Comparison of ENCODE assay signal across 26 cellular contexts in genomic region chr1:45573231-45573804, GRCh38. TPM values are rescaled to one million over a fixed set of nuclear protein-coding genes. Genes with fewer than 3 reads are reported as not detected.
DNase-seq lines count a peak whose midpoint lies in the region; ATAC-seq and TF ChIP-seq lines count a peak whose summit lies in the region.
"Had no signal": no experiment of that assay in that cellular context is flagged by ENCODE, and none has a peak within 500 bp of the region (broad histone marks: within the 10 kb centered on the region; RNA-seq: fewer than 3 reads in every experiment).

No MANE protein-coding gene starts in this region.

- H3K27ac ChIP-seq in trophoblast cell (ENCODE audit: low read depth, low read length) = no peak overlapping the region
- H3K27ac ChIP-seq: BLaER1, gastrocnemius medialis, stomach, upper lobe of left lung had no signal

- no peaks in the 10 kb centered on the region for H3K79me1 ChIP-seq in trophoblast cell (ENCODE audit: low read length)

- H2BK120ac ChIP-seq in trophoblast cell (ENCODE audit: insufficient read depth, low read length, poor library complexity) = no peak overlapping the region

- H2BK12ac ChIP-seq in trophoblast cell (ENCODE audit: low read length) = no peak overlapping the region

- H4K8ac ChIP-seq in trophoblast cell (ENCODE audit: low read depth, low read length) = peak overlapping the region; percentile 12

- H2BK5ac ChIP-seq in trophoblast cell (ENCODE audit: low read depth, low read length, poor library complexity) = no peak overlapping the region

- H3K4me1 ChIP-seq in Loucy (ENCODE audit: insufficient read depth, low read length, poor library complexity, severe bottlenecking) = no peaks in the 10 kb centered on the region
- H3K4me1 ChIP-seq in trophoblast cell (ENCODE audit: control insufficient read depth in 1 of 2, insufficient read depth in 2 of 2, low read length in 2 of 2) = no peaks in the 10 kb centered on the region
- H3K4me1 ChIP-seq: gastrocnemius medialis had no signal

- no peak overlapping the region for H3K4ac ChIP-seq in trophoblast cell (ENCODE audit: low read depth, low read length)

- DNase-seq in activated effector memory CD4-positive, alpha-beta T cell treated with anti-CD3 and anti-CD28 coated beads, Interleukin-2, amount 50 U/mL, for 16 hours = peak; percentile 8
- no peak for DNase-seq in activated effector memory CD4-positive, alpha-beta T cell treated with Interleukin-2 at 50 U/mL for 16 hours
- DNase-seq in epithelial cell of esophagus (ENCODE audit: low read depth) (no peak), trophoblast cell (no peak), DMS114 treated with DMSO at 0.1 percent for 48 hours (lab: John Stamatoyannopoulos, UW; ENCODE audit: unreplicated experiment) (no peak), AG08396 (ENCODE audit: low spot score) (no peak)
- DNase-seq: 8988T; activated CD4-positive, alpha-beta T cell treated with anti-CD3 and anti-CD28 coated beads for 1 hour; activated naive CD4-positive, alpha-beta T cell treated with anti-CD3 and anti-CD28 coated beads, Interleukin-2, amount 10 ng/mL, durations not matched to agents 7 days and 5 days; activated T-cell treated with anti-CD3 and anti-CD28 coated beads, Interleukin-2, amount 50 U/mL, for 1 hour; COR-L47; effector CD4-positive, alpha-beta T cell; gastrocnemius medialis; hypothalamus; KG1; MV-4-11; NCI-H1694; NCI-H748 treated with DMSO at 0.1 percent for 48 hours; occipital lobe; stimulated activated CD4-positive, alpha-beta T cell treated with anti-CD3 and anti-CD28 coated beads, Interleukin-12 subunit alpha, Interleukin-12 subunit beta, amount 100 ng/mL, for 4 hours; stomach; upper lobe of left lung had no signal

- no peaks in the 10 kb centered on the region for H3K79me2 ChIP-seq in Loucy (ENCODE audit: insufficient read depth, low read length)
- no peaks in the 10 kb centered on the region for H3K79me2 ChIP-seq in trophoblast cell (ENCODE audit: control insufficient read depth, insufficient read depth, low read length, poor library complexity)

- H3K4me3 ChIP-seq in Loucy (ENCODE audit: low read length, poor library complexity, severe bottlenecking) = no peak overlapping the region
- no peak overlapping the region for H3K4me3 ChIP-seq in epithelial cell of esophagus (ENCODE audit: low read length)
- H3K4me3 ChIP-seq in trophoblast cell (ENCODE audit: low read depth, low read length) = no peak overlapping the region
- H3K4me3 ChIP-seq: BLaER1, gastrocnemius medialis, HAP-1, stomach, upper lobe of left lung had no signal

- no peak overlapping the region for H3K23ac ChIP-seq in trophoblast cell (ENCODE audit: low read length)

- no CpG with 5 or more reads among the region's 3 CpGs for WGBS in trophoblast cell (ENCODE audit: extremely low coverage, insufficient coverage, insufficient read length)

- no peak overlapping the region for H2AFZ ChIP-seq in Loucy (ENCODE audit: low read length)
- H2AFZ ChIP-seq in trophoblast cell (ENCODE audit: insufficient read depth, low read length, poor library complexity) = no peak overlapping the region

- H3K36me3 ChIP-seq in Loucy (ENCODE audit: insufficient read depth, low read length) (peaks cover 27% of the 10 kb centered on the region; the same call in 1 of the 2 replicates), trophoblast cell (ENCODE audit: control insufficient read depth in 1 of 2, insufficient read depth in 2 of 2, low read length in 2 of 2) (peaks cover 11 to 23% of the 10 kb centered on the region in 2 experiments)

- no peaks in the 10 kb centered on the region for H3K9me2 ChIP-seq in Loucy (replicated peaks; ENCODE audit: low read depth, low read length)

- peak; percentile 31; the same call in 1 of the 2 replicates for TF ChIP-seq CTCF in Loucy (conservative IDR thresholded peaks at IDR 0.05; ENCODE audit: low read length)
- TF ChIP-seq CTCF in epithelial cell of esophagus (IDR thresholded peaks at IDR 0.05; ENCODE audit: insufficient read depth, low read depth, low read length, missing control alignments) = peak; percentile 18

- no peak overlapping the region for H3K14ac ChIP-seq in trophoblast cell (ENCODE audit: low read length)

- H3K4me2 ChIP-seq in Loucy (ENCODE audit: low read depth, low read length, poor library complexity, severe bottlenecking) (no peak overlapping the region), trophoblast cell (ENCODE audit: low read length) (no peak overlapping the region)
- H3K4me2 ChIP-seq: BLaER1 had no signal

- no peaks in the 10 kb centered on the region for H3K9me3 ChIP-seq in Loucy (ENCODE audit: insufficient read depth, low read depth, low read length)
- no peaks in the 10 kb centered on the region for H3K9me3 ChIP-seq in trophoblast cell (ENCODE audit: insufficient read depth, low read depth, low read length)
- H3K9me3 ChIP-seq: BLaER1, gastrocnemius medialis, HAP-1, stomach, upper lobe of left lung had no signal

- no peaks in the 10 kb centered on the region for H3K27me3 ChIP-seq in Loucy (ENCODE audit: insufficient read depth, low read length, poor library complexity, severe bottlenecking)
- no peaks in the 10 kb centered on the region for H3K27me3 ChIP-seq in trophoblast cell (ENCODE audit: insufficient read depth, low read length)
- H3K27me3 ChIP-seq: BLaER1, gastrocnemius medialis, stomach, upper lobe of left lung had no signal

- no peak for ATAC-seq in HG03045 (IDR thresholded peaks at IDR 0.05; ENCODE audit: unreplicated experiment)
- ATAC-seq: gastrocnemius medialis had no signal

- peaks cover 6% of the 10 kb centered on the region; the same call in 1 of the 2 replicates for H3F3A ChIP-seq in Loucy (ENCODE audit: low read depth)

- H2AK5ac ChIP-seq in trophoblast cell (ENCODE audit: low read length) = no peak overlapping the region

- H3K9ac ChIP-seq in Loucy (ENCODE audit: low read depth, low read length, poor library complexity, severe bottlenecking) (no peak overlapping the region), trophoblast cell (ENCODE audit: low read length) (no peak overlapping the region)
- H3K9ac ChIP-seq: BLaER1 had no signal

- H3K18ac ChIP-seq in trophoblast cell (ENCODE audit: low read length) = no peak overlapping the region

- peaks cover 11% of the 10 kb centered on the region for H4K20me1 ChIP-seq in Loucy (ENCODE audit: insufficient read depth, low read length, poor library complexity, severe bottlenecking)

- H4K91ac ChIP-seq in trophoblast cell (ENCODE audit: low read depth, low read length) = no peak overlapping the region

- no peak overlapping the region for H4K12ac ChIP-seq in trophoblast cell (ENCODE audit: low read depth, low read length)

RNA-seq across cellular contexts. Expression of gene NASP, which starts 10.5 kb away (rescaled TPM):
- polyA plus RNA-seq in trophoblast cell (2013) = 129 and 144 TPM in 2 replicates

RNA-seq across cellular contexts. Expression of gene AKR1A1, which starts 22.7 kb away (rescaled TPM):
- polyA plus RNA-seq in trophoblast cell (2013) = 105 and 110 TPM in 2 replicates

RNA-seq across cellular contexts. Expression of gene CCDC17, which starts 50.5 kb away (rescaled TPM):
- 0.49 and 0.54 TPM in 2 replicates for polyA plus RNA-seq in trophoblast cell (2013)

RNA-seq across cellular contexts. Expression of gene PRDX1, which starts 51.6 kb away (rescaled TPM):
- polyA plus RNA-seq in trophoblast cell (2013) = 683 and 706 TPM in 2 replicates
